Comparison of ENCODE assay signal across 1 cellular context in the genomic region with DNA sequence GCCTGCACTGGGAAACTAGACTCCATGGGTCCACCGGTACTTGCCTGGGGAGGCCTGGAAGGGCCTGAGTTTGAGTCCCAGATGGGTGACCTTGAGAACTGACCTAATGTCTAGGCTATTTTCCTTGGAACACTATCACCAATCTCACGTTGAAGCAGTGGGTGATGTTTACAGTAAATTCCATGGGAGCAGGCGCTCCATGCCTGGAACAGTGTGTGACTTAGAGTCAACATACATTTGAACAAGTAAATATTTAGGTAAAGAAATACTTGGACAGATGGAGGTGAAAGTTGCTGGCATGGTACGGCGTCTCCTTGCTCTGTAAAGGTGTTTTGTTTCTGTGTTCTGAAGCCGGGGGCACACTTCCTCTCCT.
A peak's percentile ranks its signal among the peaks of the same experiment; 100 is the strongest.
TF ChIP-seq lines count a peak whose summit lies in the region.

No MANE protein-coding gene starts in this region.

TF ChIP-seq in HepG2, 621 proteins besides CTCF, POLR2A, EP300 and RAD21 (continued from another document and continues in another):
- TF ChIP-seq STAG1 (CRISPR knock-in tag; IDR thresholded peaks at IDR 0.05): 0 out of 2 replicates have a peak, but pooled peaks have one; percentile 2
- 0 out of 2 replicates have a peak, but pooled peaks have one; percentile 23 for TF ChIP-seq ZMYM4 (CRISPR knock-in tag; IDR thresholded peaks at IDR 0.05)
- TF ChIP-seq, protein P1, sequence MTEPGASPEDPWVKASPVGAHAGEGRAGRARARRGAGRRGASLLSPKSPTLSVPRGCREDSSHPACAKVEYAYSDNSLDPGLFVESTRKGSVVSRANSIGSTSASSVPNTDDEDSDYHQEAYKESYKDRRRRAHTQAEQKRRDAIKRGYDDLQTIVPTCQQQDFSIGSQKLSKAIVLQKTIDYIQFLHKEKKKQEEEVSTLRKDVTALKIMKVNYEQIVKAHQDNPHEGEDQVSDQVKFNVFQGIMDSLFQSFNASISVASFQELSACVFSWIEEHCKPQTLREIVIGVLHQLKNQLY (CRISPR knock-in tag; IDR thresholded peaks at IDR 0.05): peak; percentile 83
- no peak for TF ChIP-seq SMARCC2 (IDR thresholded peaks at IDR 0.05)
- TF ChIP-seq SALL2 (CRISPR knock-in tag; IDR thresholded peaks at IDR 0.05): no peak
- no peak for TF ChIP-seq ZNF251 (CRISPR knock-in tag; IDR thresholded peaks at IDR 0.05)
- peak; percentile 86 for TF ChIP-seq FOXA3 (CRISPR knock-in tag; IDR thresholded peaks at IDR 0.05)
- no peak for TF ChIP-seq NRL (CRISPR knock-in tag; IDR thresholded peaks at IDR 0.05; ENCODE audit: borderline replicate concordance)
- TF ChIP-seq RORA (CRISPR knock-in tag; IDR thresholded peaks at IDR 0.05): no peak
- TF ChIP-seq, protein P2, sequence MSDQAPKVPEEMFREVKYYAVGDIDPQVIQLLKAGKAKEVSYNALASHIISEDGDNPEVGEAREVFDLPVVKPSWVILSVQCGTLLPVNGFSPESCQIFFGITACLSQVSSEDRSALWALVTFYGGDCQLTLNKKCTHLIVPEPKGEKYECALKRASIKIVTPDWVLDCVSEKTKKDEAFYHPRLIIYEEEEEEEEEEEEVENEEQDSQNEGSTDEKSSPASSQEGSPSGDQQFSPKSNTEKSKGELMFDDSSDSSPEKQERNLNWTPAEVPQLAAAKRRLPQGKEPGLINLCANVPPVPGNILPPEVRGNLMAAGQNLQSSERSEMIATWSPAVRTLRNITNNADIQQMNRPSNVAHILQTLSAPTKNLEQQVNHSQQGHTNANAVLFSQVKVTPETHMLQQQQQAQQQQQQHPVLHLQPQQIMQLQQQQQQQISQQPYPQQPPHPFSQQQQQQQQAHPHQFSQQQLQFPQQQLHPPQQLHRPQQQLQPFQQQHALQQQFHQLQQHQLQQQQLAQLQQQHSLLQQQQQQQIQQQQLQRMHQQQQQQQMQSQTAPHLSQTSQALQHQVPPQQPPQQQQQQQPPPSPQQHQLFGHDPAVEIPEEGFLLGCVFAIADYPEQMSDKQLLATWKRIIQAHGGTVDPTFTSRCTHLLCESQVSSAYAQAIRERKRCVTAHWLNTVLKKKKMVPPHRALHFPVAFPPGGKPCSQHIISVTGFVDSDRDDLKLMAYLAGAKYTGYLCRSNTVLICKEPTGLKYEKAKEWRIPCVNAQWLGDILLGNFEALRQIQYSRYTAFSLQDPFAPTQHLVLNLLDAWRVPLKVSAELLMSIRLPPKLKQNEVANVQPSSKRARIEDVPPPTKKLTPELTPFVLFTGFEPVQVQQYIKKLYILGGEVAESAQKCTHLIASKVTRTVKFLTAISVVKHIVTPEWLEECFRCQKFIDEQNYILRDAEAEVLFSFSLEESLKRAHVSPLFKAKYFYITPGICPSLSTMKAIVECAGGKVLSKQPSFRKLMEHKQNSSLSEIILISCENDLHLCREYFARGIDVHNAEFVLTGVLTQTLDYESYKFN (CRISPR knock-in tag; conservative IDR thresholded peaks at IDR 0.05): peak; percentile 61
- no peak for TF ChIP-seq ZKSCAN5 (CRISPR knock-in tag; IDR thresholded peaks at IDR 0.05)
- TF ChIP-seq, protein P3, sequence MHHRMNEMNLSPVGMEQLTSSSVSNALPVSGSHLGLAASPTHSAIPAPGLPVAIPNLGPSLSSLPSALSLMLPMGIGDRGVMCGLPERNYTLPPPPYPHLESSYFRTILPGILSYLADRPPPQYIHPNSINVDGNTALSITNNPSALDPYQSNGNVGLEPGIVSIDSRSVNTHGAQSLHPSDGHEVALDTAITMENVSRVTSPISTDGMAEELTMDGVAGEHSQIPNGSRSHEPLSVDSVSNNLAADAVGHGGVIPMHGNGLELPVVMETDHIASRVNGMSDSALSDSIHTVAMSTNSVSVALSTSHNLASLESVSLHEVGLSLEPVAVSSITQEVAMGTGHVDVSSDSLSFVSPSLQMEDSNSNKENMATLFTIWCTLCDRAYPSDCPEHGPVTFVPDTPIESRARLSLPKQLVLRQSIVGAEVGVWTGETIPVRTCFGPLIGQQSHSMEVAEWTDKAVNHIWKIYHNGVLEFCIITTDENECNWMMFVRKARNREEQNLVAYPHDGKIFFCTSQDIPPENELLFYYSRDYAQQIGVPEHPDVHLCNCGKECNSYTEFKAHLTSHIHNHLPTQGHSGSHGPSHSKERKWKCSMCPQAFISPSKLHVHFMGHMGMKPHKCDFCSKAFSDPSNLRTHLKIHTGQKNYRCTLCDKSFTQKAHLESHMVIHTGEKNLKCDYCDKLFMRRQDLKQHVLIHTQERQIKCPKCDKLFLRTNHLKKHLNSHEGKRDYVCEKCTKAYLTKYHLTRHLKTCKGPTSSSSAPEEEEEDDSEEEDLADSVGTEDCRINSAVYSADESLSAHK (CRISPR knock-in tag; IDR thresholded peaks at IDR 0.05; ENCODE audit: borderline replicate concordance): no peak
- TF ChIP-seq, protein P4, sequence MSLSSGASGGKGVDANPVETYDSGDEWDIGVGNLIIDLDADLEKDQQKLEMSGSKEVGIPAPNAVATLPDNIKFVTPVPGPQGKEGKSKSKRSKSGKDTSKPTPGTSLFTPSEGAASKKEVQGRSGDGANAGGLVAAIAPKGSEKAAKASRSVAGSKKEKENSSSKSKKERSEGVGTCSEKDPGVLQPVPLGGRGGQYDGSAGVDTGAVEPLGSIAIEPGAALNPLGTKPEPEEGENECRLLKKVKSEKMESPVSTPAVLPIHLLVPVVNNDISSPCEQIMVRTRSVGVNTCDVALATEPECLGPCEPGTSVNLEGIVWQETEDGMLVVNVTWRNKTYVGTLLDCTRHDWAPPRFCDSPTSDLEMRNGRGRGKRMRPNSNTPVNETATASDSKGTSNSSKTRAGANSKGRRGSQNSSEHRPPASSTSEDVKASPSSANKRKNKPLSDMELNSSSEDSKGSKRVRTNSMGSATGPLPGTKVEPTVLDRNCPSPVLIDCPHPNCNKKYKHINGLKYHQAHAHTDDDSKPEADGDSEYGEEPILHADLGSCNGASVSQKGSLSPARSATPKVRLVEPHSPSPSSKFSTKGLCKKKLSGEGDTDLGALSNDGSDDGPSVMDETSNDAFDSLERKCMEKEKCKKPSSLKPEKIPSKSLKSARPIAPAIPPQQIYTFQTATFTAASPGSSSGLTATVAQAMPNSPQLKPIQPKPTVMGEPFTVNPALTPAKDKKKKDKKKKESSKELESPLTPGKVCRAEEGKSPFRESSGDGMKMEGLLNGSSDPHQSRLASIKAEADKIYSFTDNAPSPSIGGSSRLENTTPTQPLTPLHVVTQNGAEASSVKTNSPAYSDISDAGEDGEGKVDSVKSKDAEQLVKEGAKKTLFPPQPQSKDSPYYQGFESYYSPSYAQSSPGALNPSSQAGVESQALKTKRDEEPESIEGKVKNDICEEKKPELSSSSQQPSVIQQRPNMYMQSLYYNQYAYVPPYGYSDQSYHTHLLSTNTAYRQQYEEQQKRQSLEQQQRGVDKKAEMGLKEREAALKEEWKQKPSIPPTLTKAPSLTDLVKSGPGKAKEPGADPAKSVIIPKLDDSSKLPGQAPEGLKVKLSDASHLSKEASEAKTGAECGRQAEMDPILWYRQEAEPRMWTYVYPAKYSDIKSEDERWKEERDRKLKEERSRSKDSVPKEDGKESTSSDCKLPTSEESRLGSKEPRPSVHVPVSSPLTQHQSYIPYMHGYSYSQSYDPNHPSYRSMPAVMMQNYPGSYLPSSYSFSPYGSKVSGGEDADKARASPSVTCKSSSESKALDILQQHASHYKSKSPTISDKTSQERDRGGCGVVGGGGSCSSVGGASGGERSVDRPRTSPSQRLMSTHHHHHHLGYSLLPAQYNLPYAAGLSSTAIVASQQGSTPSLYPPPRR (CRISPR knock-in tag; IDR thresholded peaks at IDR 0.05; ENCODE audit: borderline replicate concordance): 0 out of 2 replicates have a peak, but pooled peaks have one; percentile 25
- no peak for TF ChIP-seq ZNF564 (CRISPR knock-in tag; IDR thresholded peaks at IDR 0.05)
- TF ChIP-seq, protein P5, sequence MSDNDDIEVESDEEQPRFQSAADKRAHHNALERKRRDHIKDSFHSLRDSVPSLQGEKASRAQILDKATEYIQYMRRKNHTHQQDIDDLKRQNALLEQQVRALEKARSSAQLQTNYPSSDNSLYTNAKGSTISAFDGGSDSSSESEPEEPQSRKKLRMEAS (IDR thresholded peaks at IDR 0.05): peak; percentile 24; the same call in 1 of the 2 replicates
- TF ChIP-seq, protein P6, sequence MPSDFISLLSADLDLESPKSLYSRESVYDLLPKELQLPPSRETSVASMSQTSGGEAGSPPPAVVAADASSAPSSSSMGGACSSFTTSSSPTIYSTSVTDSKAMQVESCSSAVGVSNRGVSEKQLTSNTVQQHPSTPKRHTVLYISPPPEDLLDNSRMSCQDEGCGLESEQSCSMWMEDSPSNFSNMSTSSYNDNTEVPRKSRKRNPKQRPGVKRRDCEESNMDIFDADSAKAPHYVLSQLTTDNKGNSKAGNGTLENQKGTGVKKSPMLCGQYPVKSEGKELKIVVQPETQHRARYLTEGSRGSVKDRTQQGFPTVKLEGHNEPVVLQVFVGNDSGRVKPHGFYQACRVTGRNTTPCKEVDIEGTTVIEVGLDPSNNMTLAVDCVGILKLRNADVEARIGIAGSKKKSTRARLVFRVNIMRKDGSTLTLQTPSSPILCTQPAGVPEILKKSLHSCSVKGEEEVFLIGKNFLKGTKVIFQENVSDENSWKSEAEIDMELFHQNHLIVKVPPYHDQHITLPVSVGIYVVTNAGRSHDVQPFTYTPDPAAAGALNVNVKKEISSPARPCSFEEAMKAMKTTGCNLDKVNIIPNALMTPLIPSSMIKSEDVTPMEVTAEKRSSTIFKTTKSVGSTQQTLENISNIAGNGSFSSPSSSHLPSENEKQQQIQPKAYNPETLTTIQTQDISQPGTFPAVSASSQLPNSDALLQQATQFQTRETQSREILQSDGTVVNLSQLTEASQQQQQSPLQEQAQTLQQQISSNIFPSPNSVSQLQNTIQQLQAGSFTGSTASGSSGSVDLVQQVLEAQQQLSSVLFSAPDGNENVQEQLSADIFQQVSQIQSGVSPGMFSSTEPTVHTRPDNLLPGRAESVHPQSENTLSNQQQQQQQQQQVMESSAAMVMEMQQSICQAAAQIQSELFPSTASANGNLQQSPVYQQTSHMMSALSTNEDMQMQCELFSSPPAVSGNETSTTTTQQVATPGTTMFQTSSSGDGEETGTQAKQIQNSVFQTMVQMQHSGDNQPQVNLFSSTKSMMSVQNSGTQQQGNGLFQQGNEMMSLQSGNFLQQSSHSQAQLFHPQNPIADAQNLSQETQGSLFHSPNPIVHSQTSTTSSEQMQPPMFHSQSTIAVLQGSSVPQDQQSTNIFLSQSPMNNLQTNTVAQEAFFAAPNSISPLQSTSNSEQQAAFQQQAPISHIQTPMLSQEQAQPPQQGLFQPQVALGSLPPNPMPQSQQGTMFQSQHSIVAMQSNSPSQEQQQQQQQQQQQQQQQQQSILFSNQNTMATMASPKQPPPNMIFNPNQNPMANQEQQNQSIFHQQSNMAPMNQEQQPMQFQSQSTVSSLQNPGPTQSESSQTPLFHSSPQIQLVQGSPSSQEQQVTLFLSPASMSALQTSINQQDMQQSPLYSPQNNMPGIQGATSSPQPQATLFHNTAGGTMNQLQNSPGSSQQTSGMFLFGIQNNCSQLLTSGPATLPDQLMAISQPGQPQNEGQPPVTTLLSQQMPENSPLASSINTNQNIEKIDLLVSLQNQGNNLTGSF (CRISPR knock-in tag; IDR thresholded peaks at IDR 0.05): no peak
- no peak for TF ChIP-seq MAFF (IDR thresholded peaks at IDR 0.05; ENCODE audit: low read depth, low read length)
- no peak for TF ChIP-seq ZBTB1 (CRISPR knock-in tag; IDR thresholded peaks at IDR 0.05; ENCODE audit: borderline replicate concordance)
- TF ChIP-seq, protein P7, sequence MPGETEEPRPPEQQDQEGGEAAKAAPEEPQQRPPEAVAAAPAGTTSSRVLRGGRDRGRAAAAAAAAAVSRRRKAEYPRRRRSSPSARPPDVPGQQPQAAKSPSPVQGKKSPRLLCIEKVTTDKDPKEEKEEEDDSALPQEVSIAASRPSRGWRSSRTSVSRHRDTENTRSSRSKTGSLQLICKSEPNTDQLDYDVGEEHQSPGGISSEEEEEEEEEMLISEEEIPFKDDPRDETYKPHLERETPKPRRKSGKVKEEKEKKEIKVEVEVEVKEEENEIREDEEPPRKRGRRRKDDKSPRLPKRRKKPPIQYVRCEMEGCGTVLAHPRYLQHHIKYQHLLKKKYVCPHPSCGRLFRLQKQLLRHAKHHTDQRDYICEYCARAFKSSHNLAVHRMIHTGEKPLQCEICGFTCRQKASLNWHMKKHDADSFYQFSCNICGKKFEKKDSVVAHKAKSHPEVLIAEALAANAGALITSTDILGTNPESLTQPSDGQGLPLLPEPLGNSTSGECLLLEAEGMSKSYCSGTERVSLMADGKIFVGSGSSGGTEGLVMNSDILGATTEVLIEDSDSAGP (CRISPR knock-in tag; IDR thresholded peaks at IDR 0.05; ENCODE audit: borderline replicate concordance): no peak
- peak; percentile 27; the same call in 1 of the 2 replicates for TF ChIP-seq ZNF670 (CRISPR knock-in tag; IDR thresholded peaks at IDR 0.05; ENCODE audit: borderline replicate concordance)
- TF ChIP-seq MEF2D (CRISPR knock-in tag; IDR thresholded peaks at IDR 0.05): peak; percentile 38; the same call in 1 of the 2 replicates
- TF ChIP-seq, protein P8, sequence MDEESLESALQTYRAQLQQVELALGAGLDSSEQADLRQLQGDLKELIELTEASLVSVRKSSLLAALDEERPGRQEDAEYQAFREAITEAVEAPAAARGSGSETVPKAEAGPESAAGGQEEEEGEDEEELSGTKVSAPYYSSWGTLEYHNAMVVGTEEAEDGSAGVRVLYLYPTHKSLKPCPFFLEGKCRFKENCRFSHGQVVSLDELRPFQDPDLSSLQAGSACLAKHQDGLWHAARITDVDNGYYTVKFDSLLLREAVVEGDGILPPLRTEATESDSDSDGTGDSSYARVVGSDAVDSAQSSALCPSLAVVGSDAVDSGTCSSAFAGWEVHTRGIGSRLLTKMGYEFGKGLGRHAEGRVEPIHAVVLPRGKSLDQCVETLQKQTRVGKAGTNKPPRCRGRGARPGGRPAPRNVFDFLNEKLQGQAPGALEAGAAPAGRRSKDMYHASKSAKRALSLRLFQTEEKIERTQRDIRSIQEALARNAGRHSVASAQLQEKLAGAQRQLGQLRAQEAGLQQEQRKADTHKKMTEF (CRISPR knock-in tag; IDR thresholded peaks at IDR 0.05): peak; percentile 65
- TF ChIP-seq ZBTB20 (CRISPR knock-in tag; IDR thresholded peaks at IDR 0.05; ENCODE audit: borderline replicate concordance, low read depth): peak; percentile 79; the same call in 1 of the 2 replicates
- no peak for TF ChIP-seq ZNF547 (CRISPR knock-in tag; IDR thresholded peaks at IDR 0.05)
- TF ChIP-seq ZNF878 (CRISPR knock-in tag; IDR thresholded peaks at IDR 0.05): peak; percentile 54; the same call in 1 of the 2 replicates
- TF ChIP-seq, protein P9, sequence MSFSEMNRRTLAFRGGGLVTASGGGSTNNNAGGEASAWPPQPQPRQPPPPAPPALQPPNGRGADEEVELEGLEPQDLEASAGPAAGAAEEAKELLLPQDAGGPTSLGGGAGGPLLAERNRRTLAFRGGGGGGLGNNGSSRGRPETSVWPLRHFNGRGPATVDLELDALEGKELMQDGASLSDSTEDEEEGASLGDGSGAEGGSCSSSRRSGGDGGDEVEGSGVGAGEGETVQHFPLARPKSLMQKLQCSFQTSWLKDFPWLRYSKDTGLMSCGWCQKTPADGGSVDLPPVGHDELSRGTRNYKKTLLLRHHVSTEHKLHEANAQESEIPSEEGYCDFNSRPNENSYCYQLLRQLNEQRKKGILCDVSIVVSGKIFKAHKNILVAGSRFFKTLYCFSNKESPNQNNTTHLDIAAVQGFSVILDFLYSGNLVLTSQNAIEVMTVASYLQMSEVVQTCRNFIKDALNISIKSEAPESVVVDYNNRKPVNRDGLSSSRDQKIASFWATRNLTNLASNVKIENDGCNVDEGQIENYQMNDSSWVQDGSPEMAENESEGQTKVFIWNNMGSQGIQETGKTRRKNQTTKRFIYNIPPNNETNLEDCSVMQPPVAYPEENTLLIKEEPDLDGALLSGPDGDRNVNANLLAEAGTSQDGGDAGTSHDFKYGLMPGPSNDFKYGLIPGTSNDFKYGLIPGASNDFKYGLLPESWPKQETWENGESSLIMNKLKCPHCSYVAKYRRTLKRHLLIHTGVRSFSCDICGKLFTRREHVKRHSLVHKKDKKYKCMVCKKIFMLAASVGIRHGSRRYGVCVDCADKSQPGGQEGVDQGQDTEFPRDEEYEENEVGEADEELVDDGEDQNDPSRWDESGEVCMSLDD (CRISPR knock-in tag; IDR thresholded peaks at IDR 0.05; ENCODE audit: borderline replicate concordance): no peak
